8 cellular contexts compared by ENCODE assay signal in genomic region chr3:129249284-129250065, GRCh38. TPM values are rescaled to one million over a fixed set of nuclear protein-coding genes. Genes with fewer than 3 reads are reported as not detected.
DNase-seq lines count a peak whose midpoint lies in the region; ATAC-seq and TF ChIP-seq lines count a peak whose summit lies in the region.

Gene COPG1 (plus strand): TSS chr3:129249606. CDS start chr3:129249710, 104 bp downstream.

- H3K27me3 ChIP-seq in H7 (ENCODE audit: control insufficient read depth, insufficient read depth, low read length) (no peaks in the 10 kb centered on the region), MG63 (no peaks in the 10 kb centered on the region)

- peak; percentile 94 for TF ChIP-seq POLR2A in Raji (IDR thresholded peaks at IDR 0.05; ENCODE audit: insufficient read depth, low read depth, low read length)

- H3K4me1 Mint-ChIP-seq in activated T-helper 2 cell treated with anti-CD3 and anti-CD28 coated beads, Interferon-gamma antibody, Interleukin-2, Interleukin-4, amounts not matched to agents 10 μg/mL and 5 μg/mL and 100 μg/mL, durations not matched to agents 14 hours and 24 hours and 36 hours (ENCODE audit: low read depth) = peaks cover 34% of the 10 kb centered on the region
- peaks cover 46 to 49% of the 10 kb centered on the region in 2 donors for H3K4me1 Mint-ChIP-seq in natural killer cell

- peak; percentile 74 to 87 (median 85) for ATAC-seq in natural killer cell

- H3K27ac Mint-ChIP-seq in activated T-helper 2 cell treated with anti-CD3 and anti-CD28 coated beads, Interferon-gamma antibody, Interleukin-2, Interleukin-4, amounts not matched to agents 10 μg/mL and 5 μg/mL and 100 μg/mL, durations not matched to agents 14 hours and 24 hours and 36 hours = peak within 1 kb of the TSS; percentile 98
- peak within 1 kb of the TSS; percentile 95 to 98 for H3K27ac Mint-ChIP-seq in natural killer cell

- H3K27me3 Mint-ChIP-seq in activated T-helper 2 cell treated with anti-CD3 and anti-CD28 coated beads, Interferon-gamma antibody, Interleukin-2, Interleukin-4, amounts not matched to agents 10 μg/mL and 5 μg/mL and 100 μg/mL, durations not matched to agents 14 hours and 24 hours and 36 hours (ENCODE audit: low read depth) = no peaks in the 10 kb centered on the region
- no peaks in the 10 kb centered on the region for H3K27me3 Mint-ChIP-seq in natural killer cell (ENCODE audit: low read depth in 2 of 2)

- H3K36me3 Mint-ChIP-seq in activated T-helper 2 cell treated with anti-CD3 and anti-CD28 coated beads, Interferon-gamma antibody, Interleukin-2, Interleukin-4, amounts not matched to agents 10 μg/mL and 5 μg/mL and 100 μg/mL, durations not matched to agents 14 hours and 24 hours and 36 hours (ENCODE audit: low read depth) = peaks cover 36% of the 10 kb centered on the region
- H3K36me3 Mint-ChIP-seq in natural killer cell = peaks cover 6% of the 10 kb centered on the region

- H3K4me3 Mint-ChIP-seq in activated T-helper 2 cell treated with anti-CD3 and anti-CD28 coated beads, Interferon-gamma antibody, Interleukin-2, Interleukin-4, amounts not matched to agents 10 μg/mL and 5 μg/mL and 100 μg/mL, durations not matched to agents 14 hours and 24 hours and 36 hours (ENCODE audit: low read depth) = peak within 1 kb of the TSS; percentile 99
- peak within 1 kb of the TSS; percentile 97 for H3K4me3 Mint-ChIP-seq in natural killer cell

- H3K9me3 Mint-ChIP-seq in activated T-helper 2 cell treated with anti-CD3 and anti-CD28 coated beads, Interferon-gamma antibody, Interleukin-2, Interleukin-4, amounts not matched to agents 10 μg/mL and 5 μg/mL and 100 μg/mL, durations not matched to agents 14 hours and 24 hours and 36 hours = no peaks in the 10 kb centered on the region
- no peaks in the 10 kb centered on the region for H3K9me3 Mint-ChIP-seq in natural killer cell

- TF ChIP-seq CTCF in fibroblast of mammary gland (conservative IDR thresholded peaks at IDR 0.05; ENCODE audit: control insufficient read depth, insufficient read depth, low read depth, low read length) = no peak
- no peak for TF ChIP-seq CTCF in natural killer cell (IDR thresholded peaks at IDR 0.05)

- peaks cover 22% of the 10 kb centered on the region for H3K36me3 ChIP-seq in H7 (replicated peaks; ENCODE audit: control insufficient read depth, insufficient read depth, low read length)
- H3K36me3 ChIP-seq in MG63 = peaks cover 35% of the 10 kb centered on the region

- DNase-seq in EL (peak; percentile 88), H7 (peak; percentile 98), MG63 (peak; percentile 88), fibroblast of mammary gland (ENCODE audit: low read depth) (peak; percentile 86), natural killer cell (peak; percentile 90)
- peak; percentile 88 for DNase-seq in activated T-helper 2 cell treated with anti-CD3 and anti-CD28 coated beads, Interferon-gamma antibody, Interleukin-2, Interleukin-4, amounts not matched to agents 10 μg/mL and 5 μg/mL and 100 μg/mL, durations not matched to agents 14 hours and 24 hours and 36 hours (ENCODE audit: low spot score)
- DNase-seq in stimulated activated naive CD4-positive, alpha-beta T cell (lab: John Stamatoyannopoulos, UW) = peak; percentile 72 to 89 (median 80)

- intact Hi-C loops in activated T-helper 2 cell treated with anti-CD3 and anti-CD28 coated beads, Interferon-gamma antibody, Interleukin-2, Interleukin-4, amounts not matched to agents 10 μg/mL and 5 μg/mL and 100 μg/mL, durations not matched to agents 14 hours and 24 hours and 36 hours (cut with micrococcal nuclease) = loop anchor here (1.0 to 5.0 kb wide), 7 partner anchors 29 to 372 kb away; partner anchors contain the start of genes ACAD9, HMCES and ISY1
- intact Hi-C loops in natural killer cell (cut with micrococcal nuclease) = loop anchor here (1.0 to 10.0 kb wide), 4 partner anchors 65 to 635 kb away; no protein-coding TSS in a partner anchor

- peak within 1 kb of the TSS; percentile 94 for H3K4me3 ChIP-seq in H7 (ENCODE audit: insufficient read depth, low read depth, low read length)
- H3K4me3 ChIP-seq in MG63 = peak within 1 kb of the TSS; percentile 84
- H3K4me3 ChIP-seq in fibroblast of mammary gland (ENCODE audit: control insufficient read depth, low read depth, low read length) = peak within 1 kb of the TSS; percentile 97

- no peaks in the 10 kb centered on the region for H3K9me3 ChIP-seq in MG63

RNA-seq across cellular contexts. Expression of gene COPG1, which starts in this region (rescaled TPM):
- total RNA-seq in H7 (2014; rRNA removed; shearing (Covaris generic)) = 138 TPM in 2 replicates
- 116 and 146 TPM in 2 replicates for total RNA-seq in MG63 (2014; rRNA removed; shearing (Covaris generic); ENCODE audit: low replicate concordance)
- total RNA-seq in activated T-helper 2 cell treated with anti-CD3 and anti-CD28 coated beads, Interferon-gamma antibody, Interleukin-2, Interleukin-4, amounts not matched to agents 10 μg/mL and 5 μg/mL and 100 μg/mL, durations not matched to agents 14 hours and 24 hours and 36 hours = 182 and 187 TPM in 2 replicates
- total RNA-seq in natural killer cell = 100 to 1,000 TPM; 127 to 141 (median 135) TPM

Comparison
In these comparisons a context has a peak if more than half of its experiments do, and no peak if none do; other contexts are left out.
1. Peak in every context shown above with its lines: DNase-seq, ATAC-seq and H3K4me3 ChIP-seq.